ENCODE assay signal across 1 cellular context in the genomic region with DNA sequence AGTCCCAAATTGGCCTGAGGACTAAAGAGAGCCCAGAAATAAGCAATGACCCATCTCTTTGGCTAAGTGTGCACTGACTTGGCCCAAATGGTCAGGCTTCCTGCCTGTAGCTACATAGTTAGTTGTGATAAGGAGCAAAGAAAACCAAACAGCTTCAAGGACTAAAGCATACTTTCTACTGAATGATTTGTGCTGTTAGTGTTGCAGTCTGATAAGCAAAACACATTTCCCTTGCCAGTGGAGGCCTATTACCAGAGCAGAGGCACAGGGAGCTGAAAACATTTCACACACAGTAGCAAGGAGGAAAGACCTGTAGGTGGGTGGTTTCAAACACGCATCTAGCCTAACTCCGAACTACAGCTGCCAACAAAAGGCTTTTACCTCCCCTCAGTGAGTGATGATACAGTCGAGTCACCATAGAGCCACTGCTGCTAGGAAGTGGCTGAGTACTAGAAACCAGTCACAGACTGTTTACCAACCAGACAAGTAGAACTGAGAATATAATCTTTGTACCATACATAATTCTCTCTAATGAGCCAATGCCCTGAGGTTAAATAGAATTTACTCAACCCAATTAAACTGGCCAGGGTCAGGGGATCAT.
TF ChIP-seq lines count a peak whose summit lies in the region.

No MANE protein-coding gene starts in this region.

TF ChIP-seq in GM12878, 131 proteins besides CTCF, POLR2A, EP300 and RAD21 (continued from another document):
- TF ChIP-seq, protein P1, sequence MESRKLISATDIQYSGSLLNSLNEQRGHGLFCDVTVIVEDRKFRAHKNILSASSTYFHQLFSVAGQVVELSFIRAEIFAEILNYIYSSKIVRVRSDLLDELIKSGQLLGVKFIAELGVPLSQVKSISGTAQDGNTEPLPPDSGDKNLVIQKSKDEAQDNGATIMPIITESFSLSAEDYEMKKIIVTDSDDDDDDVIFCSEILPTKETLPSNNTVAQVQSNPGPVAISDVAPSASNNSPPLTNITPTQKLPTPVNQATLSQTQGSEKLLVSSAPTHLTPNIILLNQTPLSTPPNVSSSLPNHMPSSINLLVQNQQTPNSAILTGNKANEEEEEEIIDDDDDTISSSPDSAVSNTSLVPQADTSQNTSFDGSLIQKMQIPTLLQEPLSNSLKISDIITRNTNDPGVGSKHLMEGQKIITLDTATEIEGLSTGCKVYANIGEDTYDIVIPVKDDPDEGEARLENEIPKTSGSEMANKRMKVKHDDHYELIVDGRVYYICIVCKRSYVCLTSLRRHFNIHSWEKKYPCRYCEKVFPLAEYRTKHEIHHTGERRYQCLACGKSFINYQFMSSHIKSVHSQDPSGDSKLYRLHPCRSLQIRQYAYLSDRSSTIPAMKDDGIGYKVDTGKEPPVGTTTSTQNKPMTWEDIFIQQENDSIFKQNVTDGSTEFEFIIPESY (IDR thresholded peaks at IDR 0.05): no peak
- TF ChIP-seq ZNF687 (IDR thresholded peaks at IDR 0.05) (no peak), LARP7 (IDR thresholded peaks at IDR 0.05) (no peak), ZNF384 (IDR thresholded peaks at IDR 0.05; ENCODE audit: borderline replicate concordance, low read depth, low read length) (no peak), SMARCA5 (IDR thresholded peaks at IDR 0.05) (no peak)
